Comparison of ENCODE assay signal across 21 cellular contexts in genomic region chr1:201636581-201636980, GRCh38.
DNase-seq lines count a peak whose midpoint lies in the region; ATAC-seq and TF ChIP-seq lines count a peak whose summit lies in the region.
"Had no signal": no experiment of that assay in that cellular context is flagged by ENCODE, and none has a peak within 500 bp of the region (broad histone marks: within the 10 kb centered on the region; RNA-seq: fewer than 3 reads in every experiment).

No MANE protein-coding gene starts in this region.

- H3K36me3 Mint-ChIP-seq in CD14-positive monocyte: no peaks in the 10 kb centered on the region
- H3K36me3 Mint-ChIP-seq: naive thymus-derived CD4-positive, alpha-beta T cell had no signal

- ATAC-seq in lower lobe of right lung (no peak), GM18519 (IDR thresholded peaks at IDR 0.05; ENCODE audit: low FRiP score, unreplicated experiment) (no peak)
- ATAC-seq: gastrocnemius medialis; naive thymus-derived CD4-positive, alpha-beta T cell had no signal

- H3K27ac ChIP-seq in lower lobe of right lung: no peak overlapping the region
- H3K27ac ChIP-seq: BLaER1, gastrocnemius medialis, right atrium auricular region, vagina had no signal

- no peak overlapping the region for H3K27ac Mint-ChIP-seq in CD14-positive monocyte
- H3K27ac Mint-ChIP-seq: dendritic cell treated with granulocyte-macrophage colony-stimulating factor and Interleukin-4, amounts not matched to agents 40 ng/mL and 50 ng/mL, for 4 days; naive thymus-derived CD4-positive, alpha-beta T cell had no signal

- H3K27me3 ChIP-seq in lower lobe of right lung (ENCODE audit: low read depth): no peaks in the 10 kb centered on the region
- H3K27me3 ChIP-seq: adrenal gland, BLaER1, gastrocnemius medialis, right atrium auricular region, vagina had no signal

- H3K9me3 ChIP-seq in lower lobe of right lung: no peaks in the 10 kb centered on the region
- H3K9me3 ChIP-seq: adrenal gland, BLaER1, gastrocnemius medialis, right atrium auricular region, vagina had no signal

- peaks cover 0 to 1% (median 0%) of the 10 kb centered on the region in 7 donors for H3K9me3 Mint-ChIP-seq in CD14-positive monocyte
- H3K9me3 Mint-ChIP-seq: dendritic cell treated with granulocyte-macrophage colony-stimulating factor and Interleukin-4, amounts not matched to agents 40 ng/mL and 50 ng/mL, for 4 days had no signal

- peaks cover 12% of the 10 kb centered on the region for H3K4me1 Mint-ChIP-seq in CD14-positive monocyte

- peaks cover 0 to 1% (median 0%) of the 10 kb centered on the region in 3 donors for H3K27me3 Mint-ChIP-seq in CD14-positive monocyte (ENCODE audit: low read depth in 3 of 3)
- H3K27me3 Mint-ChIP-seq: dendritic cell treated with granulocyte-macrophage colony-stimulating factor and Interleukin-4, amounts not matched to agents 40 ng/mL and 50 ng/mL, for 4 days had no signal

- H3K4me1 ChIP-seq in lower lobe of right lung: peaks cover 43% of the 10 kb centered on the region

- H3K36me3 ChIP-seq in lower lobe of right lung: no peaks in the 10 kb centered on the region
- H3K36me3 ChIP-seq: adrenal gland, gastrocnemius medialis, right atrium auricular region, vagina had no signal

- TF ChIP-seq CTCF in CD14-positive monocyte (IDR thresholded peaks at IDR 0.05) (no peak), lower lobe of right lung (IDR thresholded peaks at IDR 0.05) (no peak)

- no peak overlapping the region for H3K4me3 ChIP-seq in lower lobe of right lung
- H3K4me3 ChIP-seq: adrenal gland, BLaER1, gastrocnemius medialis, right atrium auricular region, vagina had no signal

- no peak overlapping the region for H3K4me3 Mint-ChIP-seq in CD14-positive monocyte
- H3K4me3 Mint-ChIP-seq: dendritic cell treated with granulocyte-macrophage colony-stimulating factor and Interleukin-4, amounts not matched to agents 40 ng/mL and 50 ng/mL, for 4 days; naive thymus-derived CD4-positive, alpha-beta T cell had no signal

- DNase-seq in EH (ENCODE audit: low read depth): peak; percentile 94
- peak; percentile 20 for DNase-seq in NCI-H2227 (lab: John Stamatoyannopoulos, UW; ENCODE audit: unreplicated experiment)
- peak; percentile 88 for DNase-seq in dermis blood vessel endothelial cell
- peak; percentile 62 to 96 for DNase-seq in lung microvascular endothelial cell (ENCODE audit: low read depth in 2 of 2)
- no peak for DNase-seq in NCI-H1417 treated with DMSO at 0.1 percent for 48 hours (lab: John Stamatoyannopoulos, UW)
- no peak for DNase-seq in CD14-positive monocyte (ENCODE audit: low spot score)
- DNase-seq in lower lobe of right lung: no peak
- DNase-seq: activated CD4-positive, alpha-beta T cell treated with anti-CD3 and anti-CD28 coated beads for 4 hours; activated T-cell treated with anti-CD3 and anti-CD28 coated beads, Interleukin-2, amount 50 U/mL, for 1 hour; DND-41; gastrocnemius medialis; islet precursor cell; naive thymus-derived CD4-positive, alpha-beta T cell; NCI-H1092; stimulated activated naive CD4-positive, alpha-beta T cell had no signal

- intact Hi-C loops in CD14-positive monocyte (cut with micrococcal nuclease): no loop called here
- intact Hi-C loops in lower lobe of right lung (cut with DNase I): no loop called here

Comparison
In these comparisons a context has a peak if more than half of its experiments do, and no peak if none do; other contexts are left out.
1. DNase-seq: peak in EH (single experiment), NCI-H2227 (single experiment), dermis blood vessel endothelial cell (single experiment) and lung microvascular endothelial cell (2 of 2); none in NCI-H1417 treated with DMSO at 0.1 percent for 48 hours (single experiment), CD14-positive monocyte (single experiment) and lower lobe of right lung (single experiment).